Comparison of ENCODE assay signal across 9 cellular contexts in genomic region chr17:16285646-16286008, GRCh38.
A peak's percentile ranks its signal among the peaks of the same experiment; 100 is the strongest.
DNase-seq lines count a peak whose midpoint lies in the region; ATAC-seq and TF ChIP-seq lines count a peak whose summit lies in the region.
"Had no signal": no experiment of that assay in that cellular context is flagged by ENCODE, and none has a peak within 500 bp of the region (broad histone marks: within the 10 kb centered on the region; RNA-seq: fewer than 3 reads in every experiment).

No MANE protein-coding gene starts in this region.

- H3K36me3 ChIP-seq in CD4-positive, CD25-positive, alpha-beta regulatory T cell (ENCODE audit: control insufficient read depth, insufficient read depth, low read length): no peaks in the 10 kb centered on the region
- H3K36me3 ChIP-seq in OCI-LY3 (replicated peaks; ENCODE audit: low read depth, low read length): no peaks in the 10 kb centered on the region
- no peaks in the 10 kb centered on the region for H3K36me3 ChIP-seq in ovary

- peak overlapping the region; percentile 98 to 99 (median 99) for H3K27ac Mint-ChIP-seq in CD4-positive, CD25-positive, alpha-beta regulatory T cell
- peak overlapping the region; percentile 96 to 98 for H3K27ac Mint-ChIP-seq in effector memory CD8-positive, alpha-beta T cell

- H3K9me3 Mint-ChIP-seq in CD4-positive, CD25-positive, alpha-beta regulatory T cell: no peaks in the 10 kb centered on the region
- no peaks in the 10 kb centered on the region for H3K9me3 Mint-ChIP-seq in effector memory CD8-positive, alpha-beta T cell

- H3K4me1 ChIP-seq in CD4-positive, CD25-positive, alpha-beta regulatory T cell (ENCODE audit: control insufficient read depth, insufficient read depth, low read length, poor library complexity, severe bottlenecking): peaks cover 46% of the 10 kb centered on the region
- H3K4me1 ChIP-seq in OCI-LY3 (ENCODE audit: low read length) (peaks cover 48% of the 10 kb centered on the region), ovary (ENCODE audit: insufficient read depth) (peaks cover 16% of the 10 kb centered on the region)

- no peaks in the 10 kb centered on the region for H3K27me3 Mint-ChIP-seq in CD4-positive, CD25-positive, alpha-beta regulatory T cell
- H3K27me3 Mint-ChIP-seq in effector memory CD8-positive, alpha-beta T cell: no peaks in the 10 kb centered on the region

- 18 to 26% (median 20%) methylated on average over 6 of the region's 6 CpGs for WGBS in ovary, 3 donors

- peaks cover 21 to 62% (median 51%) of the 10 kb centered on the region in 4 donors for H3K4me1 Mint-ChIP-seq in CD4-positive, CD25-positive, alpha-beta regulatory T cell
- peaks cover 45 to 55% of the 10 kb centered on the region in 2 donors for H3K4me1 Mint-ChIP-seq in effector memory CD8-positive, alpha-beta T cell (ENCODE audit: low read depth in 2 of 2)

- no peak for DNase-seq in CD4-positive, CD25-positive, alpha-beta regulatory T cell
- no peak for DNase-seq in effector memory CD8-positive, alpha-beta T cell
- DNase-seq in ovary: no peak
- DNase-seq in A172 (ENCODE audit: low spot score): no peak
- DNase-seq: NCI-H187 had no signal

- H2AFZ ChIP-seq in OCI-LY3 (ENCODE audit: low read depth, low read length): 0 out of 2 replicates have a peak overlapping the region, but pooled peaks have one; percentile 17

- intact Hi-C loops in ovary (cut with DNase I): loop anchor here in 2 of 4 donors (1.0 to 10.0 kb wide), 3 partner anchors 68 to 70 kb away; partner anchors contain the start of genes NCOR1 (in 2 of the 2), CENPV (in 1 of the 2) and PIGL (in 1 of the 2)

- TF ChIP-seq POLR2A in ovary (IDR thresholded peaks at IDR 0.05): no peak

- no peaks in the 10 kb centered on the region for H3K27me3 ChIP-seq in CD4-positive, CD25-positive, alpha-beta regulatory T cell (ENCODE audit: control insufficient read depth, insufficient read depth, low read length)
- H3K27me3 ChIP-seq in OCI-LY3 (ENCODE audit: low read depth, low read length) (no peaks in the 10 kb centered on the region), ovary (no peaks in the 10 kb centered on the region)

- H3K79me2 ChIP-seq in OCI-LY3 (ENCODE audit: low read length): no peaks in the 10 kb centered on the region

- H3K9me3 ChIP-seq in CD4-positive, CD25-positive, alpha-beta regulatory T cell (ENCODE audit: control insufficient read depth in 2 of 2, low read length in 2 of 2): no peaks in the 10 kb centered on the region
- H3K9me3 ChIP-seq in OCI-LY3 (ENCODE audit: insufficient read depth, low read length) (no peaks in the 10 kb centered on the region), ovary (no peaks in the 10 kb centered on the region)

- H3K4me2 ChIP-seq in OCI-LY3 (ENCODE audit: low read length): peak overlapping the region; percentile 94

- no peak for ATAC-seq in CD4-positive, CD25-positive, alpha-beta regulatory T cell (ENCODE audit: low read depth in 2 of 2)
- ATAC-seq in effector memory CD8-positive, alpha-beta T cell (replicated peaks): no peak
- ATAC-seq in HG03354 (IDR thresholded peaks at IDR 0.05; ENCODE audit: poor library complexity, severe bottlenecking, unreplicated experiment) (no peak), GM18511 (IDR thresholded peaks at IDR 0.05; ENCODE audit: unreplicated experiment) (no peak), HG02973 (IDR thresholded peaks at IDR 0.05; ENCODE audit: unreplicated experiment) (no peak)

- TF ChIP-seq CTCF in OCI-LY3 (IDR thresholded peaks at IDR 0.05; ENCODE audit: low read depth, low read length): peak; percentile 47
- TF ChIP-seq CTCF in ovary (IDR thresholded peaks at IDR 0.05): peak in 1 of 3 donors; percentile 26

- H3K27ac ChIP-seq in CD4-positive, CD25-positive, alpha-beta regulatory T cell (ENCODE audit: insufficient read depth, low read length, poor library complexity, severe bottlenecking): peak overlapping the region; percentile 88
- H3K27ac ChIP-seq in OCI-LY3 (ENCODE audit: low read length) (peak overlapping the region; percentile 99), ovary (peak overlapping the region; percentile 82 to 93)

- H3K9ac ChIP-seq in OCI-LY3 (ENCODE audit: low read length): peak overlapping the region; percentile 74

- peaks cover 11% of the 10 kb centered on the region for H3K36me3 Mint-ChIP-seq in CD4-positive, CD25-positive, alpha-beta regulatory T cell
- no peaks in the 10 kb centered on the region for H3K36me3 Mint-ChIP-seq in effector memory CD8-positive, alpha-beta T cell (ENCODE audit: insufficient read depth)

- no peak for TF ChIP-seq EP300 in ovary (IDR thresholded peaks at IDR 0.05)

- peak overlapping the region; percentile 42 for H3K4me3 ChIP-seq in CD4-positive, CD25-positive, alpha-beta regulatory T cell (ENCODE audit: low read depth, low read length)
- H3K4me3 ChIP-seq in OCI-LY3 (ENCODE audit: low read length) (peak overlapping the region; percentile 71), ovary (no peak overlapping the region)

- peak overlapping the region; percentile 45 to 87 (median 78) for H3K4me3 Mint-ChIP-seq in CD4-positive, CD25-positive, alpha-beta regulatory T cell
- H3K4me3 Mint-ChIP-seq in effector memory CD8-positive, alpha-beta T cell: peak overlapping the region; percentile 78 to 80

- H4K20me1 ChIP-seq in OCI-LY3 (ENCODE audit: insufficient read depth, low read length): no peaks in the 10 kb centered on the region
